Comparison of ENCODE assay signal across 16 cellular contexts in the genomic region with DNA sequence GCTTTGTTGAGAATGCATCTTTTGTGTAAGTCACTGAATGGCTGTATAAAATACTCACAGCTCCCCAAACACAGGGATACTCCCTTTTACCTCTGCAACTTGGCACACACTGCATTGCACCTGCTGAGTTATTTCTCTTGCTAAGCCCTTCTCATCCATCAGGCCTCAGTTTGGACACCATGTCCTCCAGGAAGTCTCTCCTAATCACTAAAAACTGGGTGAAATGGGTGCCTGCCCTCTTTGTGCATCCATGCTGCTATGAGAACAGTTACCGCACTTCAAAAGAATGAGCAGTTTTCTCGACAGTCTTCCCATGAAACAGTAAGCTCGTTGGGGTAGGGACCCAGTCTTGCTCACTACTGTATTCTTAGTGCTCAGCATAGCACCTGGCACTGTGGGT. TPM values are rescaled to one million over a fixed set of nuclear protein-coding genes. Genes with fewer than 3 reads are reported as not detected.
DNase-seq lines count a peak whose midpoint lies in the region; ATAC-seq, FAIRE-seq and TF ChIP-seq lines count a peak whose summit lies in the region.
"Had no signal": no experiment of that assay in that cellular context is flagged by ENCODE, and none has a peak within 500 bp of the region (broad histone marks: within the 10 kb centered on the region; RNA-seq: fewer than 3 reads in every experiment).

No MANE protein-coding gene starts in this region.

- H3K4me1 Mint-ChIP-seq in Calu3 (ENCODE audit: low read depth, unreplicated experiment), result no peaks in the 10 kb centered on the region

- TF ChIP-seq CTCF in transverse colon (IDR thresholded peaks at IDR 0.05), result no peak
- TF ChIP-seq CTCF in Calu3 (IDR thresholded peaks at IDR 0.05; ENCODE audit: unreplicated experiment), result no peak

- H3K27me3 Mint-ChIP-seq in Calu3 (ENCODE audit: unreplicated experiment), result no peaks in the 10 kb centered on the region

- FAIRE-seq in GM12892 (lab: Jason Lieb, UNC), result peak; percentile 5

- no peaks in the 10 kb centered on the region for H3K36me3 ChIP-seq in transverse colon
- H3K36me3 ChIP-seq: SJCRH30 had no signal

- H3K27ac ChIP-seq in transverse colon, result peak overlapping the region in 3 of 4 donors; percentile 20 to 38 (median 34)
- H3K27ac ChIP-seq: GM23248, HL-60, RWPE1, SJCRH30 had no signal

- 48 to 80% methylated on average over 1 to 3 of the region's 3 CpGs for WGBS in transverse colon (ENCODE audit: low coverage in 1 of 2), 2 donors

- TF ChIP-seq POLR2A in GM12892 (IDR thresholded peaks at IDR 0.05; ENCODE audit: low read depth, low read length) (no peak), transverse colon (IDR thresholded peaks at IDR 0.05) (no peak)

- H3K4me3 ChIP-seq in transverse colon, result no peak overlapping the region
- H3K4me3 ChIP-seq: GM23248, SJCRH30 had no signal

- H3K27ac Mint-ChIP-seq in activated naive CD4-positive, alpha-beta T cell treated with anti-CD3 and anti-CD28 coated beads, Interleukin-2, amount 50 U/mL, for 72 hours, result no peak overlapping the region
- H3K27ac Mint-ChIP-seq in Calu3 (ENCODE audit: unreplicated experiment), result no peak overlapping the region

- in situ Hi-C loops in transverse colon (cut with MboI; ENCODE audit: low pct_ligation_motif_present in 1 of 4, low pct_unique_long_range_greater_than_20kb in 1 of 4, low sequenced_read_pairs in 3 of 4), result no loop called here

- peaks cover 0 to under 1% of the 10 kb centered on the region in 2 donors for H3K36me3 Mint-ChIP-seq in activated naive CD4-positive, alpha-beta T cell treated with anti-CD3 and anti-CD28 coated beads, Interleukin-2, amount 50 U/mL, for 72 hours
- peaks cover 9% of the 10 kb centered on the region for H3K36me3 Mint-ChIP-seq in Calu3 (ENCODE audit: insufficient read depth, unreplicated experiment)

- H3K27me3 ChIP-seq in transverse colon, result no peaks in the 10 kb centered on the region
- H3K27me3 ChIP-seq: SJCRH30 had no signal

- no TSS peak for BruUV-seq in Calu3 (replicated peaks; lab: Mats Ljungman, UMichigan)

- peak in 1 of 2 donors; percentile 13 for DNase-seq in activated naive CD4-positive, alpha-beta T cell treated with anti-CD3 and anti-CD28 coated beads, Interleukin-2, amount 50 U/mL, for 72 hours (ENCODE audit: low spot score in 2 of 2)
- no peak for DNase-seq in activated naive CD4-positive, alpha-beta T cell treated with Interleukin-2 at 50 U/mL for 16 hours
- no peak for DNase-seq in GM12892 (ENCODE audit: insufficient read length)
- DNase-seq in ecto neural progenitor cell (ENCODE audit: low spot score), result peak; percentile 23
- no peak for DNase-seq in transverse colon
- no peak for DNase-seq in Calu3
- no peak for DNase-seq in DMS79 treated with DMSO at 0.1 percent for 48 hours (lab: John Stamatoyannopoulos, UW)
- DNase-seq: ACHN, DMS 273 treated with DMSO at 0.1 percent for 48 hours, GM23248, NCI-H1092 treated with DMSO at 0.1 percent for 48 hours, NCI-H1694, NCI-H774 had no signal

- CTCF ChIA-PET in Calu3 (lab: Charles Lee), result no interaction called here

- intact Hi-C loops in transverse colon (cut with DNase I; ENCODE audit: low total_unique reads) (no loop called here), Calu3 (cut with micrococcal nuclease; ENCODE audit: unreplicated experiment) (no loop called here)

- TF ChIP-seq EP300 in transverse colon (IDR thresholded peaks at IDR 0.05; ENCODE audit: low read depth), result no peak

- H3K9me3 Mint-ChIP-seq in activated naive CD4-positive, alpha-beta T cell treated with anti-CD3 and anti-CD28 coated beads, Interleukin-2, amount 50 U/mL, for 72 hours, result no peaks in the 10 kb centered on the region
- no peaks in the 10 kb centered on the region for H3K9me3 Mint-ChIP-seq in Calu3 (ENCODE audit: low read depth, unreplicated experiment)

- no peak overlapping the region for H3K4me3 Mint-ChIP-seq in Calu3 (ENCODE audit: low read depth, unreplicated experiment)

- H3K4me1 ChIP-seq in transverse colon, result peaks cover 0 to 9% (median 8%) of the 10 kb centered on the region in 4 donors
- H3K4me1 ChIP-seq: SJCRH30 had no signal

- no peaks in the 10 kb centered on the region for H3K9me3 ChIP-seq in transverse colon
- H3K9me3 ChIP-seq: SJCRH30 had no signal

- ATAC-seq in activated naive CD4-positive, alpha-beta T cell treated with anti-CD3 and anti-CD28 coated beads, Interleukin-2, amount 50 U/mL, for 72 hours, result peak; percentile 19 to 20

RNA-seq across cellular contexts. Expression of a gene that starts 4.6 kb away (rescaled TPM):
- total RNA-seq in activated naive CD4-positive, alpha-beta T cell treated with anti-CD3 and anti-CD28 coated beads, Interleukin-2, amount 50 U/mL, for 72 hours, result 10 to 100 TPM; 10.5 to 19.7 TPM
- 6.4 TPM for polyA plus RNA-seq in GM12892 (2012; ENCODE audit: missing spikeins)
- 10 to 100 TPM in 1 of 4 donors, 1 to 10 TPM in 3; 2.4 to 15.6 (median 6.5) TPM for total RNA-seq in transverse colon
- total RNA-seq in Calu3 (2022), result 16.6 and 18.2 TPM in 2 replicates

RNA-seq across cellular contexts. Expression of a gene that starts 42.0 kb away (rescaled TPM):
- total RNA-seq in activated naive CD4-positive, alpha-beta T cell treated with anti-CD3 and anti-CD28 coated beads, Interleukin-2, amount 50 U/mL, for 72 hours, result 10 to 100 TPM; 18.6 to 20.6 TPM
- polyA plus RNA-seq in GM12892 (2012; ENCODE audit: missing spikeins), result 17.3 TPM
- total RNA-seq in transverse colon (100 to 1,000 TPM in 1 of 4 donors, 10 to 100 TPM in 3; 38.2 to 103 (median 58.5) TPM), Calu3 (2022) (18.4 and 21.6 TPM in 2 replicates)
